In genomic region chr2:134020608-134021007, GRCh38 we compare ENCODE assay signal across 1 cellular context.
TF ChIP-seq lines count a peak whose summit lies in the region.

No MANE protein-coding gene starts in this region.

TF ChIP-seq in GM12878, 131 proteins besides CTCF, POLR2A, EP300 and RAD21 (continued from another document):
- TF ChIP-seq CEBPZ (IDR thresholded peaks at IDR 0.05; ENCODE audit: low read depth, low read length) (no peak), LARP7 (IDR thresholded peaks at IDR 0.05) (no peak), ZBTB11 (CRISPR knock-in tag; IDR thresholded peaks at IDR 0.05) (no peak), SREBF1 (IDR thresholded peaks at IDR 0.05; ENCODE audit: low read length) (no peak), TCF7 (IDR thresholded peaks at IDR 0.05; ENCODE audit: borderline replicate concordance) (peak; percentile 67; the same call in 1 of the 2 replicates), EZH2 (IDR thresholded peaks at IDR 0.05; ENCODE audit: borderline replicate concordance, control insufficient read depth, low read depth, low read length) (no peak), RUNX3 (IDR thresholded peaks at IDR 0.05; ENCODE audit: low read length) (peak; percentile 84), SPI1 (IDR thresholded peaks at IDR 0.05; ENCODE audit: borderline replicate concordance, insufficient read depth, low read depth, low read length) (peak; percentile 2; the same call in 1 of the 2 replicates), DPF2 (IDR thresholded peaks at IDR 0.05) (no peak), SUPT20H (IDR thresholded peaks at IDR 0.05; ENCODE audit: borderline replicate concordance, control insufficient read depth, low read depth, low read length) (no peak), TCF12 (IDR thresholded peaks at IDR 0.05; ENCODE audit: low read depth, low read length) (no peak), RBBP5 (conservative IDR thresholded peaks at IDR 0.05) (no peak), CREM (IDR thresholded peaks at IDR 0.05; ENCODE audit: low read depth) (no peak)
